In the genomic region with DNA sequence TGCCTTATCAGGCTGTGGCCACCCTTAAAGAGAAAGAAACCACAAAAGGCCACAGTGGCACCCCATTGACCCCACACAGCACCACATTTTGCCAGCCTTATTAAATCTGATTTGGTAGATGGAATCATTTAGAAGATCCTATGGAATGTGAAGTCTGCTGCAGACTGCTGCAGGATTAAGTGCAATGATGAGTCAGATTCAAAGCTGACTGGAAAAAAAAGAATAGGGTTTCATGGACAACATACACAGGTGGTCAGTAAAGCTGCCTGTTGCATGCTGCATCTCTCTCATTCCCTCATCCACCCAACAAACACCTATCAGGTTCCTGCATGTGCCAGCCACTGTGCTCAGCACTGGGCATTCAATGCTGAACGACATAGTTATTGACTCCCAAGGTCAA, we compare ENCODE assay signal across 2 cellular contexts.
TF ChIP-seq lines count a peak whose summit lies in the region.

No MANE protein-coding gene starts in this region.

TF ChIP-seq in HEK293, 187 proteins besides CTCF, POLR2A, EP300 and RAD21:
- TF ChIP-seq SCRT2 (tag by site-specific recombination; IDR thresholded peaks at IDR 0.05) (peak; percentile 89), ZNF169 (tag by site-specific recombination; IDR thresholded peaks at IDR 0.05) (no peak), KLF16 (tag by site-specific recombination; IDR thresholded peaks at IDR 0.05) (no peak), SCRT1 (tag by site-specific recombination; IDR thresholded peaks at IDR 0.05; ENCODE audit: borderline replicate concordance) (peak; percentile 85)

TF ChIP-seq in GM12878, 131 proteins besides CTCF, POLR2A, EP300 and RAD21:
- no peak for TF ChIP-seq NR2C1 (IDR thresholded peaks at IDR 0.05)
- no peak for TF ChIP-seq PKNOX1 (IDR thresholded peaks at IDR 0.05)
- TF ChIP-seq SMAD1 (IDR thresholded peaks at IDR 0.05; ENCODE audit: low read depth, partially characterized antibody), result no peak
- no peak for TF ChIP-seq YBX1 (IDR thresholded peaks at IDR 0.05)
- no peak for TF ChIP-seq RFX5 (IDR thresholded peaks at IDR 0.05; ENCODE audit: low read depth, low read length)
- no peak for TF ChIP-seq CHD4 (IDR thresholded peaks at IDR 0.05)
- TF ChIP-seq CBFB (IDR thresholded peaks at IDR 0.05; ENCODE audit: low read depth), result no peak
- TF ChIP-seq, protein P1, sequence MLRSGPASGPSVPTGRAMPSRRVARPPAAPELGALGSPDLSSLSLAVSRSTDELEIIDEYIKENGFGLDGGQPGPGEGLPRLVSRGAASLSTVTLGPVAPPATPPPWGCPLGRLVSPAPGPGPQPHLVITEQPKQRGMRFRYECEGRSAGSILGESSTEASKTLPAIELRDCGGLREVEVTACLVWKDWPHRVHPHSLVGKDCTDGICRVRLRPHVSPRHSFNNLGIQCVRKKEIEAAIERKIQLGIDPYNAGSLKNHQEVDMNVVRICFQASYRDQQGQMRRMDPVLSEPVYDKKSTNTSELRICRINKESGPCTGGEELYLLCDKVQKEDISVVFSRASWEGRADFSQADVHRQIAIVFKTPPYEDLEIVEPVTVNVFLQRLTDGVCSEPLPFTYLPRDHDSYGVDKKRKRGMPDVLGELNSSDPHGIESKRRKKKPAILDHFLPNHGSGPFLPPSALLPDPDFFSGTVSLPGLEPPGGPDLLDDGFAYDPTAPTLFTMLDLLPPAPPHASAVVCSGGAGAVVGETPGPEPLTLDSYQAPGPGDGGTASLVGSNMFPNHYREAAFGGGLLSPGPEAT (IDR thresholded peaks at IDR 0.05; ENCODE audit: low read depth), result no peak
- no peak for TF ChIP-seq TCF12 (IDR thresholded peaks at IDR 0.05; ENCODE audit: low read depth, low read length)
- TF ChIP-seq ZNF24 (IDR thresholded peaks at IDR 0.05), result no peak
